Comparison of ENCODE assay signal across 21 cellular contexts in the genomic region with DNA sequence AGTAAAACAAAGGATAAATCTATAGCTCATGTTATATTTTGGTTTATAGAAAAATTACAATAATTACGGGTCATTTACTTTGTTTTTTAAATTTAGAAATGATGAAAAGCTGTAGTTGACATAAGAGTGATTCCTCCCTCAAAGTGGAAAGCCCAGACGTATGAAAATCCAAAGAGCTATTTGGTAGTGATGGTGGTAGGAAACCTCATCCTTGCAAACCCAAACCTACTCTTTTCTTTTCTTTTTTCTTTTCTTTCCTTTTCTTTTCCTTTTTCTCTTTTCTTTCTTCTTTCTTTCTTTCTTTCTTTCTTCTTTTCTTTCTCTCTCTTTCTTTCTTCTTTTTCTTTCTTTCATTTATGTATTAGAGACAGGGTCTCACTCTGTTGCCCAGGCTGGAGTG.
"Had no signal": no experiment of that assay in that cellular context is flagged by ENCODE, and none has a peak within 500 bp of the region (broad histone marks: within the 10 kb centered on the region; RNA-seq: fewer than 3 reads in every experiment).

No MANE protein-coding gene starts in this region.

- H3K27ac ChIP-seq: colonic mucosa, gastroesophageal sphincter, pancreas, prostate gland, tibial nerve had no signal

- ATAC-seq: activated naive CD4-positive, alpha-beta T cell treated with anti-CD3 and anti-CD28 coated beads, Interleukin-2, amount 50 U/mL, for 72 hours; activated T-cell treated with anti-CD3 and anti-CD28 coated beads, Interleukin-2, amount 50 U/mL, for 72 hours; gastroesophageal sphincter; left cardiac atrium; naive thymus-derived CD4-positive, alpha-beta T cell; pancreas had no signal

- H3K27me3 ChIP-seq: colonic mucosa, gastroesophageal sphincter, pancreas, tibial nerve had no signal

- DNase-seq: activated CD4-positive, alpha-beta T cell treated with anti-CD3 and anti-CD28 coated beads for 4 hours; activated CD4-positive, alpha-beta T cell treated with anti-CD3 and anti-CD28 coated beads, Interleukin-2, amount 50 U/mL, for 4 hours; activated naive CD4-positive, alpha-beta T cell; activated T-cell treated with anti-CD3 and anti-CD28 coated beads for 4 hours; activated T-cell treated with anti-CD3 and anti-CD28 coated beads, Interleukin-2, amount 50 U/mL, for 72 hours; colonic mucosa; effector CD8-positive, alpha-beta T cell; hippocampal formation; left cardiac atrium; midbrain; naive thymus-derived CD4-positive, alpha-beta T cell; nucleus accumbens; pancreas; retina; stimulated activated CD4-positive, alpha-beta T cell treated with anti-CD3 and anti-CD28 coated beads, Interleukin-2, amount 100 ng/mL, for 48 hours; stimulated activated naive CD4-positive, alpha-beta T cell treated with Interleukin-2 at 50 U/mL for 16 hours; T-helper 1 cell had no signal

- H3K4me3 ChIP-seq: colonic mucosa, gastroesophageal sphincter, pancreas, prostate gland, tibial nerve had no signal

- H3K36me3 ChIP-seq: colonic mucosa, gastroesophageal sphincter, pancreas, prostate gland, tibial nerve had no signal

- H3K9me3 ChIP-seq: colonic mucosa, gastroesophageal sphincter, pancreas, prostate gland, tibial nerve had no signal

- H3K4me1 ChIP-seq: colonic mucosa, gastroesophageal sphincter, pancreas, prostate gland had no signal
